23 cellular contexts compared by ENCODE assay signal in the genomic region with DNA sequence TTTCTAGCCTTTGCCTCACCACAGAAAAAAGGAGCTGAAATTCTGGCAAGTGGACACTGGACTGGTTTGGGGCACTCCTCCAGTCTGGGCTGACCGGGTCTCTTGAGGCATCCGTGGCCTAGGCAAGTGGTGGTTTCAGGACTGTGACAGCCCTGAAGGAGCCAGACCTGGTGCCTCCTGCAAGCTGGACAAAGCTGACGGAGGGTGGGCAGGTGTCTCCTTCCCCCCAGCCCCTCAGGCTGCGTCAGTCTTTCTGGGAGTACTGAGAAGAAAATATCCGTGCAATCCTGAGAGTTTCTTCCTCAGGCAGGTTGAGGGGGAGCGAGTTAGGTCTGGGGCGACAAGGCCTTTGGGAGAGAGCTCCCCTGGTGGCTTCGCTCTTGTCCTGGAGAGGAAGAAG.
"Had no signal": no experiment of that assay in that cellular context is flagged by ENCODE, and none has a peak within 500 bp of the region (broad histone marks: within the 10 kb centered on the region; RNA-seq: fewer than 3 reads in every experiment).

No MANE protein-coding gene starts in this region.

- H3K9ac ChIP-seq: neural progenitor cell had no signal

- H3K4me3 Mint-ChIP-seq: activated CD8-positive, alpha-beta T cell treated with anti-CD3 and anti-CD28 coated beads, Interleukin-2, amount 10 ng/mL, durations not matched to agents 7 days and 5 days; activated naive CD4-positive, alpha-beta T cell treated with anti-CD3 and anti-CD28 coated beads for 36 hours; activated naive CD8-positive, alpha-beta T cell treated with anti-CD3 and anti-CD28 coated beads, Interleukin-2, amount 10 ng/mL, durations not matched to agents 7 days and 5 days; activated T-cell treated with anti-CD3 and anti-CD28 coated beads, Interleukin-2, amount 50 U/mL, for 24 hours; endodermal cell; neural progenitor cell had no signal

- ATAC-seq: activated CD4-positive, CD25-positive, alpha-beta regulatory T cell treated with anti-CD3 and anti-CD28 coated beads, Interleukin-2, amount 50 U/mL, for 24 hours; activated CD8-positive, alpha-beta T cell treated with anti-CD3 and anti-CD28 coated beads, Interleukin-2, amount 10 ng/mL, durations not matched to agents 7 days and 5 days; heart left ventricle; left cardiac atrium; mucosa of descending colon; sciatic nerve had no signal

- H3K27me3 ChIP-seq: colonic mucosa, dorsolateral prefrontal cortex, esophagus squamous epithelium, heart left ventricle, neural progenitor cell, upper lobe of left lung had no signal

- H3K36me3 ChIP-seq: colonic mucosa, neural progenitor cell, thoracic aorta had no signal

- H3K27ac Mint-ChIP-seq: activated naive CD4-positive, alpha-beta T cell treated with anti-CD3 and anti-CD28 coated beads for 36 hours; activated naive CD8-positive, alpha-beta T cell treated with anti-CD3 and anti-CD28 coated beads, Interleukin-2, amount 10 ng/mL, durations not matched to agents 7 days and 5 days; endodermal cell; neural progenitor cell had no signal

- H3K9me3 ChIP-seq: colonic mucosa, esophagus squamous epithelium, heart left ventricle, mucosa of descending colon, thoracic aorta, upper lobe of left lung had no signal

- H3K9me3 Mint-ChIP-seq: activated naive CD4-positive, alpha-beta T cell treated with anti-CD3 and anti-CD28 coated beads for 36 hours; activated naive CD8-positive, alpha-beta T cell treated with anti-CD3 and anti-CD28 coated beads, Interleukin-2, amount 10 ng/mL, durations not matched to agents 7 days and 5 days; activated T-cell treated with anti-CD3 and anti-CD28 coated beads, Interleukin-2, amount 50 U/mL, for 24 hours; endodermal cell; neural progenitor cell had no signal

- H3K4me1 ChIP-seq: colonic mucosa, neural progenitor cell had no signal

- H2AFZ ChIP-seq: neural progenitor cell had no signal

- DNase-seq: activated CD4-positive, alpha-beta T cell treated with anti-CD3 and anti-CD28 coated beads, Interleukin-2, amount 50 U/mL, for 1 hour; activated CD8-positive, alpha-beta T cell treated with anti-CD3 and anti-CD28 coated beads, Interleukin-2, amount 10 ng/mL, durations not matched to agents 7 days and 5 days; activated naive CD4-positive, alpha-beta T cell treated with anti-CD3 and anti-CD28 coated beads for 36 hours; activated naive CD8-positive, alpha-beta T cell treated with anti-CD3 and anti-CD28 coated beads, Interleukin-2, amount 10 ng/mL, durations not matched to agents 7 days and 5 days; activated T-cell treated with anti-CD3 and anti-CD28 coated beads, Interleukin-2, amount 50 U/mL, for 24 hours; amniotic stem cell; colonic mucosa; dorsolateral prefrontal cortex; endodermal cell; esophagus squamous epithelium; heart left ventricle; islet precursor cell; left cardiac atrium; mucosa of descending colon; posterior cingulate gyrus; stimulated activated CD4-positive, alpha-beta T cell treated with anti-CD3 and anti-CD28 coated beads, Interleukin-15, amount 100 ng/mL, for 24 hours; stimulated activated naive CD4-positive, alpha-beta T cell; upper lobe of left lung had no signal

- H3K27ac ChIP-seq: colonic mucosa, dorsolateral prefrontal cortex, esophagus squamous epithelium, heart left ventricle, neural progenitor cell, thoracic aorta, upper lobe of left lung had no signal

- H3K27me3 Mint-ChIP-seq: activated naive CD8-positive, alpha-beta T cell treated with anti-CD3 and anti-CD28 coated beads, Interleukin-2, amount 10 ng/mL, durations not matched to agents 7 days and 5 days; activated T-cell treated with anti-CD3 and anti-CD28 coated beads, Interleukin-2, amount 50 U/mL, for 24 hours had no signal

- H3K4me1 Mint-ChIP-seq: neural progenitor cell had no signal

- H3K4me3 ChIP-seq: colonic mucosa, dorsolateral prefrontal cortex, esophagus squamous epithelium, heart left ventricle, mucosa of descending colon, neural progenitor cell, smooth muscle cell, thoracic aorta, upper lobe of left lung had no signal

- H3K4me2 ChIP-seq: neural progenitor cell, smooth muscle cell had no signal
